1 cellular context compared by ENCODE assay signal in genomic region chr4:184473265-184473514, GRCh38.
TF ChIP-seq lines count a peak whose summit lies in the region.

No MANE protein-coding gene starts in this region.

TF ChIP-seq in HEK293, 187 proteins besides CTCF, POLR2A, EP300 and RAD21 (continued from another document):
- TF ChIP-seq HIC1 (tag by site-specific recombination; IDR thresholded peaks at IDR 0.05) (no peak), ZNF16 (tag by site-specific recombination; IDR thresholded peaks at IDR 0.05; ENCODE audit: low read depth) (no peak), ZNF24 (tag by site-specific recombination; IDR thresholded peaks at IDR 0.05) (no peak), ZNF596 (tag by site-specific recombination; IDR thresholded peaks at IDR 0.05) (no peak), ZNF580 (tag by site-specific recombination; IDR thresholded peaks at IDR 0.05) (no peak), ZBTB49 (tag by site-specific recombination; IDR thresholded peaks at IDR 0.05; ENCODE audit: low read depth) (no peak), IKZF3 (tag by site-specific recombination; IDR thresholded peaks at IDR 0.05) (no peak), ZNF214 (tag by site-specific recombination; IDR thresholded peaks at IDR 0.05; ENCODE audit: borderline replicate concordance) (no peak)
